Comparison of ENCODE assay signal across 1 cellular context in genomic region chr15:73988075-73988969, GRCh38.
A peak's percentile ranks its signal among the peaks of the same experiment; 100 is the strongest.
TF ChIP-seq lines count a peak whose summit lies in the region.

No MANE protein-coding gene starts in this region.

TF ChIP-seq in GM12878, 131 proteins besides CTCF, POLR2A, EP300 and RAD21 (continued from another document and continues in another):
- peak; percentile 70 for TF ChIP-seq ZNF687 (IDR thresholded peaks at IDR 0.05)
- TF ChIP-seq ZNF622 (IDR thresholded peaks at IDR 0.05), result no peak
- TF ChIP-seq RCOR1 (conservative IDR thresholded peaks at IDR 0.05; ENCODE audit: low read depth, low read length), result no peak
- no peak; the same call in 1 of the 2 replicates for TF ChIP-seq CREM (IDR thresholded peaks at IDR 0.05; ENCODE audit: low read depth)
- TF ChIP-seq GATAD2B (conservative IDR thresholded peaks at IDR 0.05; ENCODE audit: low read depth), result no peak; the same call in 1 of the 2 replicates
- no peak for TF ChIP-seq PAX8 (IDR thresholded peaks at IDR 0.05)
- peak; percentile 8 for TF ChIP-seq SP1 (IDR thresholded peaks at IDR 0.05; ENCODE audit: low read depth, low read length)
- no peak for TF ChIP-seq ZNF217 (IDR thresholded peaks at IDR 0.05)
- no peak for TF ChIP-seq ZBTB40 (IDR thresholded peaks at IDR 0.05; ENCODE audit: borderline replicate concordance)
- no peak for TF ChIP-seq HCFC1 (IDR thresholded peaks at IDR 0.05; ENCODE audit: low read length)
- no peak; the same call in 1 of the 2 replicates for TF ChIP-seq PAX5 (IDR thresholded peaks at IDR 0.05; ENCODE audit: borderline replicate concordance, low read depth, low read length)
- TF ChIP-seq MYC (IDR thresholded peaks at IDR 0.05; ENCODE audit: insufficient read depth, insufficient read length, insufficient replicate concordance, low read length, severe bottlenecking), result no peak
- peak; percentile 93 for TF ChIP-seq SPI1 (IDR thresholded peaks at IDR 0.05; ENCODE audit: borderline replicate concordance, insufficient read depth, low read depth, low read length)
- TF ChIP-seq HSF1 (IDR thresholded peaks at IDR 0.05; ENCODE audit: low read depth, low read length), result no peak
- no peak for TF ChIP-seq PBX3 (IDR thresholded peaks at IDR 0.05; ENCODE audit: insufficient replicate concordance, low read depth, low read length)
- peak; percentile 77 for TF ChIP-seq EED (IDR thresholded peaks at IDR 0.05; ENCODE audit: low read depth)
- TF ChIP-seq ZBTB4 (CRISPR knock-in tag; IDR thresholded peaks at IDR 0.05), result no peak
- peak; percentile 41; the same call in 1 of the 2 replicates for TF ChIP-seq RAD51 (IDR thresholded peaks at IDR 0.05)
- no peak for TF ChIP-seq KAT2A (conservative IDR thresholded peaks at IDR 0.05; ENCODE audit: control insufficient read depth, low read depth, low read length)
- peak; percentile 29; the same call in 1 of the 2 replicates for TF ChIP-seq NFIC (IDR thresholded peaks at IDR 0.05; ENCODE audit: low read depth, low read length)
- no peak for TF ChIP-seq ZSCAN29 (IDR thresholded peaks at IDR 0.05)
- TF ChIP-seq BMI1 (IDR thresholded peaks at IDR 0.05; ENCODE audit: borderline replicate concordance), result no peak
- TF ChIP-seq ZBTB33 (IDR thresholded peaks at IDR 0.05), result no peak
- TF ChIP-seq ATF7 (IDR thresholded peaks at IDR 0.05; ENCODE audit: low read depth), result no peak
- TF ChIP-seq DPF2 (IDR thresholded peaks at IDR 0.05), result peak; percentile 59; the same call in 1 of the 2 replicates
- TF ChIP-seq KLF5 (IDR thresholded peaks at IDR 0.05; ENCODE audit: partially characterized antibody), result no peak
- TF ChIP-seq USF1 (IDR thresholded peaks at IDR 0.05; ENCODE audit: borderline replicate concordance, extremely low read length, insufficient read depth, low read depth, low read length), result peak; percentile 20
- TF ChIP-seq MEF2A (IDR thresholded peaks at IDR 0.05; ENCODE audit: insufficient read depth, low read depth, low read length), result no peak
- TF ChIP-seq SUZ12 (IDR thresholded peaks at IDR 0.05; ENCODE audit: unreplicated experiment), result no peak
- no peak for TF ChIP-seq TARDBP (IDR thresholded peaks at IDR 0.05; ENCODE audit: borderline replicate concordance)
- no peak for TF ChIP-seq IRF3 (IDR thresholded peaks at IDR 0.05)
- TF ChIP-seq LARP7 (IDR thresholded peaks at IDR 0.05), result peak; percentile 44; the same call in 1 of the 2 replicates
- peak; percentile 69 to 82 for TF ChIP-seq BHLHE40 (IDR thresholded peaks at IDR 0.05; ENCODE audit: borderline replicate concordance in 1 of 2, low read depth in 2 of 2, low read length in 1 of 2)
- no peak for TF ChIP-seq CBX5 (IDR thresholded peaks at IDR 0.05; ENCODE audit: low read depth)
- TF ChIP-seq E2F4 (IDR thresholded peaks at IDR 0.05; ENCODE audit: low read depth, low read length), result no peak
- peak; percentile 55 for TF ChIP-seq BCL3 (IDR thresholded peaks at IDR 0.05; ENCODE audit: borderline replicate concordance, insufficient read depth, low read depth, low read length, poor library complexity, severe bottlenecking)
- no peak; the same call in 1 of the 2 replicates for TF ChIP-seq ZBED1 (IDR thresholded peaks at IDR 0.05; ENCODE audit: borderline replicate concordance)
- no peak; the same call in 2 of the 3 replicates for TF ChIP-seq POU2F2 (IDR thresholded peaks at IDR 0.05; ENCODE audit: borderline replicate concordance, low read depth, low read length)
